Comparison of ENCODE assay signal across 10 cellular contexts in genomic region chr2:109125595-109126500, GRCh38. TPM values are rescaled to one million over a fixed set of nuclear protein-coding genes. Genes with fewer than 3 reads are reported as not detected.
DNase-seq lines count a peak whose midpoint lies in the region; ATAC-seq and TF ChIP-seq lines count a peak whose summit lies in the region.
"Had no signal": no experiment of that assay in that cellular context is flagged by ENCODE, and none has a peak within 500 bp of the region (broad histone marks: within the 10 kb centered on the region; RNA-seq: fewer than 3 reads in every experiment).

No MANE protein-coding gene starts in this region.

- in situ Hi-C loops in Panc1 (cut with HindIII; ENCODE audit: low pct_unique_long_range_greater_than_20kb, low sequenced_read_pairs), result no loop called here

- no peaks in the 10 kb centered on the region for H3K36me3 ChIP-seq in breast epithelium
- H3K36me3 ChIP-seq in Panc1 (ENCODE audit: control insufficient read depth, insufficient read depth, low read length), result no peaks in the 10 kb centered on the region
- H3K36me3 ChIP-seq in testis (ENCODE audit: low read depth, missing control alignments), result no peaks in the 10 kb centered on the region
- no peaks in the 10 kb centered on the region for H3K36me3 ChIP-seq in gastroesophageal sphincter
- H3K36me3 ChIP-seq: adrenal gland had no signal

- H3K27ac ChIP-seq in breast epithelium (no peak overlapping the region), Panc1 (ENCODE audit: low read length) (peak overlapping the region; percentile 59), testis (no peak overlapping the region), gastroesophageal sphincter (no peak overlapping the region)
- H3K27ac ChIP-seq: adrenal gland had no signal

- BruUV-seq in MCF 10A (replicated peaks; lab: Mats Ljungman, UMichigan) (TSS peak; percentile 45), Panc1 (replicated peaks; lab: Mats Ljungman, UMichigan) (no TSS peak)

- TF ChIP-seq CTCF in MCF 10A (IDR thresholded peaks at IDR 0.05; ENCODE audit: unreplicated experiment) (no peak), breast epithelium (IDR thresholded peaks at IDR 0.05) (no peak), Panc1 (IDR thresholded peaks at IDR 0.05) (no peak), testis (IDR thresholded peaks at IDR 0.05) (no peak), gastroesophageal sphincter (IDR thresholded peaks at IDR 0.05) (no peak)

- ATAC-seq in Panc1 (0 out of 2 replicates have a peak, but pooled peaks have one; percentile 27), GM19023 (IDR thresholded peaks at IDR 0.05; ENCODE audit: unreplicated experiment) (no peak), gastroesophageal sphincter (no peak)

- no peaks in the 10 kb centered on the region for H3K27me3 Mint-ChIP-seq in MCF 10A (ENCODE audit: insufficient read depth, unreplicated experiment)
- H3K27me3 Mint-ChIP-seq in activated naive CD4-positive, alpha-beta T cell treated with anti-CD3 and anti-CD28 coated beads, Interleukin-2, amount 10 ng/mL, durations not matched to agents 7 days and 5 days, result peaks cover 65% of the 10 kb centered on the region

- CTCF ChIA-PET in MCF 10A (lab: Yijun Ruan, JAX) (interaction anchor here (0.6 to 5.3 kb wide), 13 partner anchors 100 to 568 kb away, joined by 3 to 89 read pairs (median 3); no protein-coding TSS in a partner anchor), Panc1 (lab: Charles Lee) (no interaction called here)
- CTCF ChIA-PET in activated naive CD4-positive, alpha-beta T cell treated with anti-CD3 and anti-CD28 coated beads, Interleukin-2, amount 10 ng/mL, durations not matched to agents 7 days and 5 days (lab: Charles Lee), result interaction anchor here (0.5 to 4.7 kb wide), 8 partner anchors 106 to 388 kb away, joined by 3 to 68 read pairs (median 3); no protein-coding TSS in a partner anchor

- H3K4me3 ChIP-seq in breast epithelium, result no peak overlapping the region
- H3K4me3 ChIP-seq in Panc1 (ENCODE audit: low read depth in 2 of 2, low read length in 2 of 2), result no peak overlapping the region
- no peak overlapping the region for H3K4me3 ChIP-seq in testis
- H3K4me3 ChIP-seq in gastroesophageal sphincter, result no peak overlapping the region
- H3K4me3 ChIP-seq: adrenal gland had no signal

- no peaks in the 10 kb centered on the region for H3K9me3 Mint-ChIP-seq in MCF 10A (ENCODE audit: unreplicated experiment)
- no peaks in the 10 kb centered on the region for H3K9me3 Mint-ChIP-seq in activated naive CD4-positive, alpha-beta T cell treated with anti-CD3 and anti-CD28 coated beads, Interleukin-2, amount 10 ng/mL, durations not matched to agents 7 days and 5 days

- peaks cover 40% of the 10 kb centered on the region for H3K4me1 Mint-ChIP-seq in MCF 10A (ENCODE audit: insufficient read depth, unreplicated experiment)
- peaks cover 23% of the 10 kb centered on the region for H3K4me1 Mint-ChIP-seq in activated naive CD4-positive, alpha-beta T cell treated with anti-CD3 and anti-CD28 coated beads, Interleukin-2, amount 10 ng/mL, durations not matched to agents 7 days and 5 days

- intact Hi-C loops in MCF 10A (cut with micrococcal nuclease) (loop anchor here (2.0 to 5.0 kb wide), 5 partner anchors 46 to 281 kb away; no protein-coding TSS in a partner anchor), breast epithelium (cut with DNase I; ENCODE audit: low total_unique reads) (loop anchor here (10.0 kb wide), 1 partner anchor 389 kb away; no protein-coding TSS in a partner anchor), Panc1 (cut with micrococcal nuclease; ENCODE audit: unreplicated experiment) (loop anchor here (2.0 kb wide), 1 partner anchor 385 kb away; no protein-coding TSS in a partner anchor), testis (cut with DNase I; ENCODE audit: low total_unique reads) (no loop called here)

- H3K27me3 ChIP-seq in breast epithelium, result peaks cover 0 to 7% of the 10 kb centered on the region in 2 donors
- no peaks in the 10 kb centered on the region; the same call in 1 of the 2 replicates for H3K27me3 ChIP-seq in Panc1 (ENCODE audit: control insufficient read depth, insufficient read depth, low read length)
- no peaks in the 10 kb centered on the region for H3K27me3 ChIP-seq in testis
- H3K27me3 ChIP-seq in gastroesophageal sphincter, result peaks cover 19% of the 10 kb centered on the region
- H3K27me3 ChIP-seq: adrenal gland had no signal

- TF ChIP-seq POLR2A in breast epithelium (IDR thresholded peaks at IDR 0.05) (no peak), testis (IDR thresholded peaks at IDR 0.05) (no peak), gastroesophageal sphincter (IDR thresholded peaks at IDR 0.05) (no peak)

- DNase-seq in MCF 10A (ENCODE audit: unreplicated experiment), result peak; percentile 89
- no peak for DNase-seq in breast epithelium (ENCODE audit: low spot score in 2 of 2)
- DNase-seq in Panc1 (ENCODE audit: low read depth, low spot score), result no peak
- DNase-seq in fibroblast of peridontal ligament (ENCODE audit: extremely low read depth), result peak; percentile 99
- peak; percentile 5 for DNase-seq in testis
- DNase-seq in activated naive CD4-positive, alpha-beta T cell treated with anti-CD3 and anti-CD28 coated beads, Interleukin-2, amount 10 ng/mL, durations not matched to agents 7 days and 5 days, result no peak
- DNase-seq: NCI-H748 treated with DMSO at 0.1 percent for 48 hours had no signal

- POLR2A ChIA-PET in MCF 10A (lab: Yijun Ruan, JAX) (interaction anchor here (0.6 to 1.8 kb wide), 7 partner anchors 59 to 564 kb away, joined by 3 to 6 read pairs (median 3); no protein-coding TSS in a partner anchor), Panc1 (lab: Charles Lee) (no interaction called here)

- peaks cover 5% of the 10 kb centered on the region for H3K36me3 Mint-ChIP-seq in MCF 10A (ENCODE audit: insufficient read depth, unreplicated experiment)
- H3K36me3 Mint-ChIP-seq in activated naive CD4-positive, alpha-beta T cell treated with anti-CD3 and anti-CD28 coated beads, Interleukin-2, amount 10 ng/mL, durations not matched to agents 7 days and 5 days, result no peaks in the 10 kb centered on the region

- H3K27ac Mint-ChIP-seq in MCF 10A (ENCODE audit: low read depth, unreplicated experiment), result peak overlapping the region; percentile 50
- H3K27ac Mint-ChIP-seq in activated naive CD4-positive, alpha-beta T cell treated with anti-CD3 and anti-CD28 coated beads, Interleukin-2, amount 10 ng/mL, durations not matched to agents 7 days and 5 days, result no peak overlapping the region

- peak overlapping the region; percentile 37 for H3K4me3 Mint-ChIP-seq in MCF 10A (ENCODE audit: unreplicated experiment)
- no peak overlapping the region for H3K4me3 Mint-ChIP-seq in activated naive CD4-positive, alpha-beta T cell treated with anti-CD3 and anti-CD28 coated beads, Interleukin-2, amount 10 ng/mL, durations not matched to agents 7 days and 5 days

- H3K4me1 ChIP-seq in breast epithelium (peaks cover 0 to 4% of the 10 kb centered on the region in 2 donors), Panc1 (ENCODE audit: control insufficient read depth, insufficient read depth, low read length) (peaks cover 15% of the 10 kb centered on the region), testis (peaks cover 3% of the 10 kb centered on the region), gastroesophageal sphincter (peaks cover 0 to 32% (median 3%) of the 10 kb centered on the region in 3 donors)

- TF ChIP-seq EP300 in gastroesophageal sphincter (IDR thresholded peaks at IDR 0.05), result no peak

- 79% methylated on average over 12 of the region's 12 CpGs for WGBS in testis, 2 donors
- 51 to 81% methylated on average over 7 of the region's 12 CpGs for WGBS in gastroesophageal sphincter (ENCODE audit: low coverage in 1 of 2), 2 donors

- H3K9me3 ChIP-seq in breast epithelium (no peaks in the 10 kb centered on the region), Panc1 (ENCODE audit: control insufficient read depth, insufficient read depth, low read depth, low read length) (no peaks in the 10 kb centered on the region), testis (no peaks in the 10 kb centered on the region), gastroesophageal sphincter (no peaks in the 10 kb centered on the region)
- H3K9me3 ChIP-seq: adrenal gland had no signal

RNA-seq across cellular contexts. Expression of gene SH3RF3, which starts 3.2 kb away (rescaled TPM):
- total RNA-seq in MCF 10A (2022) (21.0 and 21.7 TPM in 2 replicates), breast epithelium (1 to 10 TPM; 3.2 to 5.6 (median 4.6) TPM), Panc1 (2021; ENCODE audit: unreplicated experiment) (4.9 TPM), testis (10 to 100 TPM; 16.5 to 20.1 TPM), gastroesophageal sphincter (10 to 100 TPM; 10.1 to 15.8 (median 13.2) TPM)
- 5.4 TPM for polyA plus RNA-seq in Panc1 (2012; ENCODE audit: insufficient read length)
- 9.3 TPM for polyA plus RNA-seq in testis (ENCODE audit: insufficient read depth, low read depth, low replicate concordance)

Comparison
In these comparisons a context has a peak if more than half of its experiments do, and no peak if none do; other contexts are left out.
1. DNase-seq: peak in MCF 10A (single experiment), fibroblast of peridontal ligament (single experiment) and testis (single experiment); none in breast epithelium (0 of 2), Panc1 (single experiment) and activated naive CD4-positive, alpha-beta T cell treated with anti-CD3 and anti-CD28 coated beads, Interleukin-2, amount 10 ng/mL, durations not matched to agents 7 days and 5 days (single experiment).